In the genomic region with DNA sequence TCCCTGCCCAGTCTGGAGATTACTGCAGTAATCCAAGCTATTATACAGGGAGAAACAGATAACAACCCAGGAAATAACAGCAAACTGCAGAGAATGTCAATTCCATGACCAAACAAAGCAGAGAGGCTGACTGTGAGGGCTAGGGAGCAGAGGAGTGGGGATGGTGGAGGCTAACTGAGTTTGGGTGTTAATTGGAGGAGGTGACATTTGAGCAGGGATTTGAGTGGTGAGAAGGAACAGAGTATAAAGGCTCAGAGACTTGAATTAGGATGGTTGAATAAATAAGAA, we compare ENCODE assay signal across 24 cellular contexts. TPM values are rescaled to one million over a fixed set of nuclear protein-coding genes. Genes with fewer than 3 reads are reported as not detected.
DNase-seq lines count a peak whose midpoint lies in the region; TF ChIP-seq lines count a peak whose summit lies in the region.
"Had no signal": no experiment of that assay in that cellular context is flagged by ENCODE, and none has a peak within 500 bp of the region (broad histone marks: within the 10 kb centered on the region; RNA-seq: fewer than 3 reads in every experiment).

No MANE protein-coding gene starts in this region.

- no peak overlapping the region for H3K27ac Mint-ChIP-seq in activated CD4-positive, alpha-beta T cell treated with anti-CD3 and anti-CD28 coated beads, Interleukin-2, amount 10 ng/mL, durations not matched to agents 24 days and 14 days
- H3K27ac Mint-ChIP-seq in endothelial cell (ENCODE audit: unreplicated experiment), result peak overlapping the region; percentile 3
- peak overlapping the region; percentile 50 for H3K27ac Mint-ChIP-seq in nephron progenitor cell

- no peaks in the 10 kb centered on the region for H3K27me3 Mint-ChIP-seq in activated CD4-positive, alpha-beta T cell treated with anti-CD3 and anti-CD28 coated beads, Interleukin-2, amount 10 ng/mL, durations not matched to agents 24 days and 14 days
- H3K27me3 Mint-ChIP-seq in endothelial cell (ENCODE audit: unreplicated experiment) (peaks cover 10% of the 10 kb centered on the region), nephron progenitor cell (ENCODE audit: low read depth, poor library complexity) (peaks cover 18% of the 10 kb centered on the region)

- H3K9me3 Mint-ChIP-seq in activated CD4-positive, alpha-beta T cell treated with anti-CD3 and anti-CD28 coated beads, Interleukin-2, amount 10 ng/mL, durations not matched to agents 24 days and 14 days, result no peaks in the 10 kb centered on the region
- H3K9me3 Mint-ChIP-seq in endothelial cell (ENCODE audit: unreplicated experiment) (no peaks in the 10 kb centered on the region), nephron progenitor cell (no peaks in the 10 kb centered on the region)
- H3K9me3 Mint-ChIP-seq: CD8-positive, alpha-beta memory T cell had no signal

- TF ChIP-seq CTCF in GM10266 (IDR thresholded peaks at IDR 0.05; ENCODE audit: control insufficient read depth, insufficient read depth, low read depth, missing control alignments) (no peak), endothelial cell (IDR thresholded peaks at IDR 0.05; ENCODE audit: unreplicated experiment) (no peak), nephron progenitor cell (IDR thresholded peaks at IDR 0.05) (no peak), GM13976 (IDR thresholded peaks at IDR 0.05; ENCODE audit: borderline replicate concordance, control extremely low read depth, extremely low read depth, insufficient read depth, missing control alignments) (no peak)

- peak overlapping the region; percentile 21 for H3K4me3 Mint-ChIP-seq in activated CD4-positive, alpha-beta T cell treated with anti-CD3 and anti-CD28 coated beads, Interleukin-2, amount 10 ng/mL, durations not matched to agents 24 days and 14 days
- H3K4me3 Mint-ChIP-seq in endothelial cell (ENCODE audit: unreplicated experiment) (no peak overlapping the region), nephron progenitor cell (no peak overlapping the region)

- peaks cover 21% of the 10 kb centered on the region for H3K36me3 Mint-ChIP-seq in activated CD4-positive, alpha-beta T cell treated with anti-CD3 and anti-CD28 coated beads, Interleukin-2, amount 10 ng/mL, durations not matched to agents 24 days and 14 days (ENCODE audit: low read depth)
- H3K36me3 Mint-ChIP-seq in endothelial cell (ENCODE audit: low read depth, unreplicated experiment) (peaks cover 27% of the 10 kb centered on the region), nephron progenitor cell (ENCODE audit: low read depth) (peaks cover 21% of the 10 kb centered on the region)

- in situ Hi-C loops in GM13976 (cut with MboI; ENCODE audit: low sequenced_read_pairs, unreplicated experiment), result no loop called here

- peaks cover 15% of the 10 kb centered on the region for H3K4me1 Mint-ChIP-seq in activated CD4-positive, alpha-beta T cell treated with anti-CD3 and anti-CD28 coated beads, Interleukin-2, amount 10 ng/mL, durations not matched to agents 24 days and 14 days
- H3K4me1 Mint-ChIP-seq in endothelial cell (ENCODE audit: unreplicated experiment), result peaks cover 8% of the 10 kb centered on the region
- H3K4me1 Mint-ChIP-seq in nephron progenitor cell, result peaks cover 17% of the 10 kb centered on the region

- DNase-seq in activated CD4-positive, alpha-beta T cell treated with anti-CD3 and anti-CD28 coated beads, Interleukin-2, amount 10 ng/mL, durations not matched to agents 24 days and 14 days, result no peak
- no peak for DNase-seq in activated CD4-positive, alpha-beta T cell treated with anti-CD3 and anti-CD28 coated beads, Interleukin-2, amount 50 U/mL, for 4 hours
- DNase-seq in GM10266 (ENCODE audit: extremely low spot score) (peak; percentile 1), endothelial cell (ENCODE audit: low spot score) (no peak), nephron progenitor cell (no peak), GM13976 (ENCODE audit: low spot score) (no peak), SIG-M5 treated with dmso at 0.1 percent for 504 hours (lab: John Stamatoyannopoulos, UW; ENCODE audit: unreplicated experiment) (no peak), T1000 (lab: John Stamatoyannopoulos, UW) (no peak)
- DNase-seq: ACHN; Calu3; CD8-positive, alpha-beta memory T cell; DMS153; GOT3; Kasumi-1; NCI-H1417 treated with DMSO at 0.1 percent for 48 hours; NCI-H187; NCI-H2107; NCI-H446 treated with DMSO at 0.1 percent for 48 hours; NCI-H526 treated with DMSO at 0.1 percent for 48 hours; OCI-M1 had no signal

- intact Hi-C loops in activated CD4-positive, alpha-beta T cell treated with anti-CD3 and anti-CD28 coated beads, Interleukin-2, amount 10 ng/mL, durations not matched to agents 24 days and 14 days (cut with micrococcal nuclease), result no loop called here

RNA-seq across cellular contexts. Expression of a gene that starts 3.1 kb away (rescaled TPM):
- total RNA-seq in activated CD4-positive, alpha-beta T cell treated with anti-CD3 and anti-CD28 coated beads, Interleukin-2, amount 10 ng/mL, durations not matched to agents 24 days and 14 days, result 52.6 and 58.7 TPM in 2 replicates
- 75.5 TPM for total RNA-seq in endothelial cell (ENCODE audit: unreplicated experiment)

RNA-seq across cellular contexts. Expression of a gene that starts 6.3 kb away (rescaled TPM):
- total RNA-seq in activated CD4-positive, alpha-beta T cell treated with anti-CD3 and anti-CD28 coated beads, Interleukin-2, amount 10 ng/mL, durations not matched to agents 24 days and 14 days, result not detected in 2 replicates
- total RNA-seq in endothelial cell (ENCODE audit: unreplicated experiment), result not detected
- total RNA-seq: Calu3; CD8-positive, alpha-beta memory T cell; Daoy; MCF 10A; Right ventricle myocardium superior; RPMI7951 had no signal

RNA-seq across cellular contexts. Expression of a gene that starts 9.4 kb away (rescaled TPM):
- 0.37 and 0.83 TPM in 2 replicates for total RNA-seq in activated CD4-positive, alpha-beta T cell treated with anti-CD3 and anti-CD28 coated beads, Interleukin-2, amount 10 ng/mL, durations not matched to agents 24 days and 14 days
- total RNA-seq in endothelial cell (ENCODE audit: unreplicated experiment), result 10.7 TPM
- total RNA-seq: MCF 10A, RPMI7951 had no signal

RNA-seq across cellular contexts. Expression of a gene that starts 39.0 kb away (rescaled TPM):
- total RNA-seq in activated CD4-positive, alpha-beta T cell treated with anti-CD3 and anti-CD28 coated beads, Interleukin-2, amount 10 ng/mL, durations not matched to agents 24 days and 14 days, result 11.4 and 20.1 TPM in 2 replicates
- total RNA-seq in endothelial cell (ENCODE audit: unreplicated experiment), result 25.0 TPM

RNA-seq across cellular contexts. Expression of a gene that starts 39.4 kb away (rescaled TPM):
- 65.8 and 69.2 TPM in 2 replicates for total RNA-seq in activated CD4-positive, alpha-beta T cell treated with anti-CD3 and anti-CD28 coated beads, Interleukin-2, amount 10 ng/mL, durations not matched to agents 24 days and 14 days
- total RNA-seq in endothelial cell (ENCODE audit: unreplicated experiment), result 15.2 TPM
